Comparison of ENCODE assay signal across 13 cellular contexts in genomic region chr2:224764565-224765236, GRCh38. TPM values are rescaled to one million over a fixed set of nuclear protein-coding genes. Genes with fewer than 3 reads are reported as not detected.
A peak's percentile ranks its signal among the peaks of the same experiment; 100 is the strongest.
DNase-seq lines count a peak whose midpoint lies in the region; ATAC-seq lines count a peak whose summit lies in the region.
"Had no signal": no experiment of that assay in that cellular context is flagged by ENCODE, and none has a peak within 500 bp of the region (broad histone marks: within the 10 kb centered on the region; RNA-seq: fewer than 3 reads in every experiment).

No MANE protein-coding gene starts in this region.

- no peaks in the 10 kb centered on the region for H3K27me3 Mint-ChIP-seq in activated CD4-positive, alpha-beta T cell treated with anti-CD3 and anti-CD28 coated beads, Interleukin-2, amount 10 ng/mL, durations not matched to agents 7 days and 5 days
- no peaks in the 10 kb centered on the region for H3K27me3 Mint-ChIP-seq in naive thymus-derived CD4-positive, alpha-beta T cell

- H3K36me3 ChIP-seq in naive thymus-derived CD4-positive, alpha-beta T cell (ENCODE audit: control insufficient read depth in 2 of 3, insufficient read depth in 3 of 3, low read length in 3 of 3): peaks cover 19 to 65% (median 20%) of the 10 kb centered on the region in 3 experiments

- intact Hi-C loops in naive thymus-derived CD4-positive, alpha-beta T cell (cut with micrococcal nuclease): loop anchor here in 1 of 2 donors (5.0 kb wide), 1 partner anchor 177 kb away; the partner anchor contains the start of gene CUL3

- no peak overlapping the region for H3K4me3 ChIP-seq in naive thymus-derived CD4-positive, alpha-beta T cell (ENCODE audit: low read length)
- H3K4me3 ChIP-seq: A549 had no signal

- peak overlapping the region; percentile 70 for H3K27ac Mint-ChIP-seq in activated CD4-positive, alpha-beta T cell treated with anti-CD3 and anti-CD28 coated beads, Interleukin-2, amount 10 ng/mL, durations not matched to agents 7 days and 5 days
- H3K27ac Mint-ChIP-seq in naive thymus-derived CD4-positive, alpha-beta T cell: peak overlapping the region; percentile 70 to 92 (median 76)

- H3K27ac ChIP-seq in naive thymus-derived CD4-positive, alpha-beta T cell (ENCODE audit: low read depth, low read length): peak overlapping the region; percentile 34
- H3K27ac ChIP-seq: A549 had no signal

- POLR2A ChIA-PET in activated CD4-positive, alpha-beta T cell treated with anti-CD3 and anti-CD28 coated beads, Interleukin-2, amount 10 ng/mL, durations not matched to agents 7 days and 5 days (lab: Charles Lee): interaction anchor here (0.6 kb wide), 1 partner anchor 212 kb away, joined by 3 read pairs; no protein-coding TSS in a partner anchor
- POLR2A ChIA-PET in naive thymus-derived CD4-positive, alpha-beta T cell (lab: Charles Lee): no interaction called here

- peaks cover 0 to 18% of the 10 kb centered on the region in 2 donors for H3K4me1 ChIP-seq in naive thymus-derived CD4-positive, alpha-beta T cell (ENCODE audit: control insufficient read depth in 2 of 2, insufficient read depth in 2 of 2, low read length in 2 of 2)
- H3K4me1 ChIP-seq: A549 had no signal

- peaks cover 21% of the 10 kb centered on the region for H3K4me1 Mint-ChIP-seq in activated CD4-positive, alpha-beta T cell treated with anti-CD3 and anti-CD28 coated beads, Interleukin-2, amount 10 ng/mL, durations not matched to agents 7 days and 5 days
- H3K4me1 Mint-ChIP-seq in naive thymus-derived CD4-positive, alpha-beta T cell: peaks cover 20 to 69% (median 42%) of the 10 kb centered on the region in 7 donors

- H3K36me3 Mint-ChIP-seq in activated CD4-positive, alpha-beta T cell treated with anti-CD3 and anti-CD28 coated beads, Interleukin-2, amount 10 ng/mL, durations not matched to agents 7 days and 5 days (ENCODE audit: low read depth): peaks cover 93% of the 10 kb centered on the region
- H3K36me3 Mint-ChIP-seq in naive thymus-derived CD4-positive, alpha-beta T cell: peaks cover 47 to 93% (median 83%) of the 10 kb centered on the region in 5 donors

- H3K9me3 Mint-ChIP-seq in activated CD4-positive, alpha-beta T cell treated with anti-CD3 and anti-CD28 coated beads, Interleukin-2, amount 10 ng/mL, durations not matched to agents 7 days and 5 days: peaks cover 17% of the 10 kb centered on the region
- peaks cover 0 to 16% (median 5%) of the 10 kb centered on the region in 11 donors for H3K9me3 Mint-ChIP-seq in naive thymus-derived CD4-positive, alpha-beta T cell

- DNase-seq in activated CD4-positive, alpha-beta T cell treated with anti-CD3 and anti-CD28 coated beads, Interleukin-2, amount 10 ng/mL, durations not matched to agents 7 days and 5 days: peak; percentile 34
- no peak for DNase-seq in activated CD4-positive, alpha-beta T cell treated with anti-CD3 and anti-CD28 coated beads, Interleukin-2, amount 50 U/mL, for 1 hour
- peak in 7 of 9 donors; percentile 39 to 72 (median 53) for DNase-seq in naive thymus-derived CD4-positive, alpha-beta T cell
- DNase-seq in NCI-H69 (lab: John Stamatoyannopoulos, UW) (no peak), OCI-M1 (lab: John Stamatoyannopoulos, UW) (no peak), NCI-H1694 treated with DMSO at 0.1 percent for 48 hours (lab: John Stamatoyannopoulos, UW) (no peak)
- DNase-seq: activated gamma-delta T cell; NCI-H1694; stimulated activated CD4-positive, alpha-beta T cell treated with anti-CD3 and anti-CD28 coated beads, Interleukin-4, amount 100 ng/mL, for 1 hour had no signal

- ATAC-seq in GM21619 (IDR thresholded peaks at IDR 0.05; ENCODE audit: unreplicated experiment) (peak; percentile 85), HG03521 (IDR thresholded peaks at IDR 0.05; ENCODE audit: unreplicated experiment) (peak; percentile 51)
- ATAC-seq in naive thymus-derived CD4-positive, alpha-beta T cell: peak; percentile 88
- ATAC-seq: A549 had no signal

- peaks cover 0 to 4% (median 0%) of the 10 kb centered on the region in 3 experiments for H3K9me3 ChIP-seq in naive thymus-derived CD4-positive, alpha-beta T cell (ENCODE audit: control insufficient read depth in 2 of 3, low read length in 3 of 3)
- H3K9me3 ChIP-seq: A549 had no signal

- CTCF ChIA-PET in activated CD4-positive, alpha-beta T cell treated with anti-CD3 and anti-CD28 coated beads, Interleukin-2, amount 10 ng/mL, durations not matched to agents 7 days and 5 days (lab: Charles Lee): interaction anchor here (1.3 kb wide), 1 partner anchor 11 kb away, joined by 3 read pairs; no protein-coding TSS in a partner anchor
- CTCF ChIA-PET in naive thymus-derived CD4-positive, alpha-beta T cell (lab: Charles Lee): interaction anchor here (1.0 kb wide), 1 partner anchor 15 kb away, joined by 3 read pairs; no protein-coding TSS in a partner anchor

- H3K27me3 ChIP-seq in naive thymus-derived CD4-positive, alpha-beta T cell (ENCODE audit: control insufficient read depth in 2 of 2, insufficient read depth in 2 of 2, low read length in 2 of 2): no peaks in the 10 kb centered on the region

- H3K4me3 Mint-ChIP-seq in activated CD4-positive, alpha-beta T cell treated with anti-CD3 and anti-CD28 coated beads, Interleukin-2, amount 10 ng/mL, durations not matched to agents 7 days and 5 days: no peak overlapping the region
- H3K4me3 Mint-ChIP-seq in naive thymus-derived CD4-positive, alpha-beta T cell: peak overlapping the region; percentile 7 to 77 (median 38)

RNA-seq across cellular contexts. Expression of gene CCDC195, which starts 48.5 kb away (rescaled TPM):
- not detected for total RNA-seq in activated CD4-positive, alpha-beta T cell treated with anti-CD3 and anti-CD28 coated beads, Interleukin-2, amount 10 ng/mL, durations not matched to agents 7 days and 5 days
- total RNA-seq in naive thymus-derived CD4-positive, alpha-beta T cell: not detected
- not detected for polyA plus RNA-seq in naive thymus-derived CD4-positive, alpha-beta T cell
- polyA plus RNA-seq: A549, neural cell had no signal

Comparison
In these comparisons a context has a peak if more than half of its experiments do, and no peak if none do; other contexts are left out.
1. DNase-seq: peak in activated CD4-positive, alpha-beta T cell treated with anti-CD3 and anti-CD28 coated beads, Interleukin-2, amount 10 ng/mL, durations not matched to agents 7 days and 5 days (single experiment) and naive thymus-derived CD4-positive, alpha-beta T cell (7 of 9); none in activated CD4-positive, alpha-beta T cell treated with anti-CD3 and anti-CD28 coated beads, Interleukin-2, amount 50 U/mL, for 1 hour (single experiment), NCI-H69 (single experiment), OCI-M1 (single experiment) and NCI-H1694 treated with DMSO at 0.1 percent for 48 hours (single experiment).
2. Peak in every context shown above with its lines, with median percentiles within 50 percentile points of each other: ATAC-seq.